In genomic region chr4:105808459-105809041, GRCh38 we compare ENCODE assay signal across 11 cellular contexts.
A peak's percentile ranks its signal among the peaks of the same experiment; 100 is the strongest.
DNase-seq lines count a peak whose midpoint lies in the region; ATAC-seq and TF ChIP-seq lines count a peak whose summit lies in the region.
"Had no signal": no experiment of that assay in that cellular context is flagged by ENCODE, and none has a peak within 500 bp of the region (broad histone marks: within the 10 kb centered on the region; RNA-seq: fewer than 3 reads in every experiment).

No MANE protein-coding gene starts in this region.

- intact Hi-C loops in gastrocnemius medialis (cut with DNase I; ENCODE audit: low total_unique reads) = no loop called here

- no peak for TF ChIP-seq POLR2A in gastrocnemius medialis (IDR thresholded peaks at IDR 0.05)

- TF ChIP-seq CTCF in fibroblast of villous mesenchyme (IDR thresholded peaks at IDR 0.05; ENCODE audit: insufficient read depth, low read depth, low read length) = no peak
- no peak for TF ChIP-seq CTCF in gastrocnemius medialis (IDR thresholded peaks at IDR 0.05 in 4 of 5, conservative IDR thresholded peaks at IDR 0.05 in 1 of 5)

- H3K9me3 ChIP-seq in gastrocnemius medialis (no peaks in the 10 kb centered on the region), Karpas-422 (ENCODE audit: low read length) (no peaks in the 10 kb centered on the region)
- H3K9me3 ChIP-seq: pancreas had no signal

- peak overlapping the region; percentile 75 for H3K27ac Mint-ChIP-seq in T-helper 2 cell treated with Interferon-gamma antibody and Interleukin-4, amounts not matched to agents 5 μg/mL and 100 μg/mL, for 36 hours

- ATAC-seq in gastrocnemius medialis (peak; percentile 68 to 85), HG03442 (IDR thresholded peaks at IDR 0.05; ENCODE audit: unreplicated experiment) (no peak)

- H3K27ac ChIP-seq in gastrocnemius medialis (no peak overlapping the region), Karpas-422 (ENCODE audit: low read length) (no peak overlapping the region)
- H3K27ac ChIP-seq: cardiac muscle cell, pancreas had no signal

- H3K27me3 Mint-ChIP-seq in T-helper 2 cell treated with Interferon-gamma antibody and Interleukin-4, amounts not matched to agents 5 μg/mL and 100 μg/mL, for 36 hours (ENCODE audit: low read depth) = no peaks in the 10 kb centered on the region

- H3K79me2 ChIP-seq in Karpas-422 (ENCODE audit: low read length) = peaks cover 5% of the 10 kb centered on the region; the same call in 1 of the 2 replicates

- H3K4me3 ChIP-seq in fibroblast of villous mesenchyme (ENCODE audit: low read depth, low read length) (peak overlapping the region; percentile 45), gastrocnemius medialis (peak overlapping the region; percentile 9 to 42 (median 28)), Karpas-422 (ENCODE audit: low read length) (no peak overlapping the region)
- H3K4me3 ChIP-seq: cardiac muscle cell, pancreas had no signal

- no peak overlapping the region for H2AFZ ChIP-seq in Karpas-422 (ENCODE audit: low read length)

- H3K36me3 ChIP-seq in gastrocnemius medialis (no peaks in the 10 kb centered on the region), Karpas-422 (ENCODE audit: insufficient read depth, low read length) (no peaks in the 10 kb centered on the region)
- H3K36me3 ChIP-seq: cardiac muscle cell, pancreas had no signal

- H3K4me1 ChIP-seq in gastrocnemius medialis = peaks cover 4 to 6% of the 10 kb centered on the region in 2 donors
- no peaks in the 10 kb centered on the region for H3K4me1 ChIP-seq in Karpas-422 (ENCODE audit: low read length)

- H3K9ac ChIP-seq in Karpas-422 (ENCODE audit: low read length) = no peak overlapping the region

- DNase-seq in ELR (ENCODE audit: low read depth) = peak; percentile 56
- DNase-seq in T-helper 2 cell treated with Interferon-gamma antibody and Interleukin-4, amounts not matched to agents 5 μg/mL and 100 μg/mL, for 36 hours (ENCODE audit: low spot score) = no peak
- DNase-seq in fibroblast of villous mesenchyme (ENCODE audit: low read depth) = peak; percentile 89
- no peak for DNase-seq in gastrocnemius medialis
- DNase-seq in HPDE6-E6E7 (ENCODE audit: extremely low spot score) = no peak
- DNase-seq in MV-4-11 (lab: John Stamatoyannopoulos, UW) = no peak
- no peak for DNase-seq in Karpas-422
- DNase-seq: DMS 273 treated with DMSO at 0.1 percent for 48 hours, pancreas had no signal

- peaks cover 3% of the 10 kb centered on the region; the same call in 1 of the 2 replicates for H3K9me2 ChIP-seq in Karpas-422 (replicated peaks; ENCODE audit: insufficient read depth, low read length)

- H4K20me1 ChIP-seq in Karpas-422 (ENCODE audit: insufficient read depth, low read depth, low read length) = no peaks in the 10 kb centered on the region

- H3K27me3 ChIP-seq in gastrocnemius medialis = no peaks in the 10 kb centered on the region
- H3K27me3 ChIP-seq in Karpas-422 (ENCODE audit: low read length) = no peaks in the 10 kb centered on the region
- H3K27me3 ChIP-seq: cardiac muscle cell, pancreas had no signal

- H3K36me3 Mint-ChIP-seq in T-helper 2 cell treated with Interferon-gamma antibody and Interleukin-4, amounts not matched to agents 5 μg/mL and 100 μg/mL, for 36 hours (ENCODE audit: low read depth) = no peaks in the 10 kb centered on the region

- H3K9me3 Mint-ChIP-seq in T-helper 2 cell treated with Interferon-gamma antibody and Interleukin-4, amounts not matched to agents 5 μg/mL and 100 μg/mL, for 36 hours = no peaks in the 10 kb centered on the region

- H3K4me1 Mint-ChIP-seq in T-helper 2 cell treated with Interferon-gamma antibody and Interleukin-4, amounts not matched to agents 5 μg/mL and 100 μg/mL, for 36 hours (ENCODE audit: low read depth) = peaks cover 30% of the 10 kb centered on the region

- H3K4me2 ChIP-seq in Karpas-422 (ENCODE audit: low read depth, low read length, poor library complexity, severe bottlenecking) = no peak overlapping the region

- peak overlapping the region; percentile 62 for H3K4me3 Mint-ChIP-seq in T-helper 2 cell treated with Interferon-gamma antibody and Interleukin-4, amounts not matched to agents 5 μg/mL and 100 μg/mL, for 36 hours

- in situ Hi-C loops in gastrocnemius medialis (cut with MboI; ENCODE audit: low sequenced_read_pairs in 4 of 4) = no loop called here

Comparison
In these comparisons a context has a peak if more than half of its experiments do, and no peak if none do; other contexts are left out.
1. DNase-seq: peak in ELR (single experiment) and fibroblast of villous mesenchyme (single experiment); none in T-helper 2 cell treated with Interferon-gamma antibody and Interleukin-4, amounts not matched to agents 5 μg/mL and 100 μg/mL, for 36 hours (single experiment), gastrocnemius medialis (0 of 2), HPDE6-E6E7 (single experiment), MV-4-11 (single experiment) and Karpas-422 (single experiment).